Comparison of ENCODE assay signal across 19 cellular contexts in genomic region chr6:36319436-36319762, GRCh38. TPM values are rescaled to one million over a fixed set of nuclear protein-coding genes. Genes with fewer than 3 reads are reported as not detected.
A peak's percentile ranks its signal among the peaks of the same experiment; 100 is the strongest.
DNase-seq lines count a peak whose midpoint lies in the region; TF ChIP-seq lines count a peak whose summit lies in the region.
"Had no signal": no experiment of that assay in that cellular context is flagged by ENCODE, and none has a peak within 500 bp of the region (broad histone marks: within the 10 kb centered on the region; RNA-seq: fewer than 3 reads in every experiment).

No MANE protein-coding gene starts in this region.

- peak; percentile 11 for TF ChIP-seq CTCF in colonic mucosa (IDR thresholded peaks at IDR 0.05)

- no peaks in the 10 kb centered on the region for H3K4me1 ChIP-seq in colonic mucosa
- H3K4me1 ChIP-seq: parathyroid adenoma had no signal

- H3K27me3 ChIP-seq in colonic mucosa: no peaks in the 10 kb centered on the region
- H3K27me3 ChIP-seq: stomach had no signal

- DNase-seq in DMS 273 treated with DMSO at 0.1 percent for 48 hours (lab: John Stamatoyannopoulos, UW) (peak; percentile 71), NCI-H146 treated with DMSO at 0.1 percent for 48 hours (lab: John Stamatoyannopoulos, UW; ENCODE audit: unreplicated experiment) (peak; percentile 19), NCI-H526 (lab: John Stamatoyannopoulos, UW) (peak; percentile 91), colonic mucosa (peak; percentile 90), GM19238 (ENCODE audit: insufficient read length, low spot score) (no peak), HEK293T (ENCODE audit: extremely low spot score) (no peak), MV-4-11 (lab: John Stamatoyannopoulos, UW) (no peak)
- no peak for DNase-seq in activated CD4-positive, CD25-positive, alpha-beta regulatory T cell treated with anti-CD3 and anti-CD28 coated beads, Interleukin-2, amount 50 U/mL, for 72 hours
- DNase-seq: activated CD4-positive, alpha-beta T cell treated with anti-CD3 and anti-CD28 coated beads, Interleukin-2, amount 50 U/mL, for 48 hours; erythroblast; midbrain; stimulated activated CD4-positive, alpha-beta T cell treated with anti-CD3 and anti-CD28 coated beads, Interleukin-12 subunit alpha, Interleukin-12 subunit beta, amount 100 ng/mL, for 4 hours; T1000 had no signal

- no peak overlapping the region for H3K4me3 ChIP-seq in colonic mucosa
- H3K4me3 ChIP-seq: stomach had no signal

- POLR2A ChIA-PET in HEK293T (lab: Yijun Ruan, JAX): interaction anchor here (1.4 kb wide), 1 partner anchor 10 kb away, joined by 4 read pairs; no protein-coding TSS in a partner anchor

- no peaks in the 10 kb centered on the region for H3K36me3 ChIP-seq in colonic mucosa

- H3K27ac ChIP-seq in colonic mucosa: peak overlapping the region; percentile 67
- H3K27ac ChIP-seq: HL-60, KMS-11, parathyroid adenoma had no signal

- intact Hi-C loops in colonic mucosa (cut with DNase I): no loop called here

- CTCF ChIA-PET in HEK293T (lab: Yijun Ruan, JAX): interaction anchor here (0.5 to 3.4 kb wide), 5 partner anchors 10 to 180 kb away, joined by 3 to 17 read pairs (median 3); no protein-coding TSS in a partner anchor

- peak overlapping the region in 1 of 2 donors; percentile 30 for H3K9ac ChIP-seq in colonic mucosa (ENCODE audit: low read depth in 2 of 2, low read length in 2 of 2)
- H3K9ac ChIP-seq: KMS-11, parathyroid adenoma had no signal

- H3K9me3 ChIP-seq in colonic mucosa: no peaks in the 10 kb centered on the region
- H3K9me3 ChIP-seq: stomach had no signal

TF ChIP-seq in HEK293T, 16 proteins besides CTCF, POLR2A, EP300 and RAD21:
- TF ChIP-seq NFRKB (IDR thresholded peaks at IDR 0.05): no peak
- no peak for TF ChIP-seq L3MBTL2 (conservative IDR thresholded peaks at IDR 0.05)
- TF ChIP-seq FOXM1 (IDR thresholded peaks at IDR 0.05; ENCODE audit: borderline replicate concordance): no peak
- no peak for TF ChIP-seq ELF4 (IDR thresholded peaks at IDR 0.05)
- TF ChIP-seq SP1 (IDR thresholded peaks at IDR 0.05): no peak

RNA-seq across cellular contexts. Expression of gene BNIP5, which starts 17.3 kb away (rescaled TPM):
- 1 to 10 TPM; 4.7 to 7.8 TPM for total RNA-seq in colonic mucosa
- total RNA-seq: NCI-H460, Right ventricle myocardium inferior had no signal

RNA-seq across cellular contexts. Expression of gene PNPLA1, which starts 49.5 kb away (rescaled TPM):
- total RNA-seq in colonic mucosa: under 1 TPM; 0.35 TPM
- total RNA-seq: NCI-H460, Right ventricle myocardium inferior had no signal

Comparison
In these comparisons a context has a peak if more than half of its experiments do, and no peak if none do; other contexts are left out.
1. DNase-seq: peak in DMS 273 treated with DMSO at 0.1 percent for 48 hours (single experiment), NCI-H146 treated with DMSO at 0.1 percent for 48 hours (single experiment), NCI-H526 (2 of 2) and colonic mucosa (single experiment); none in activated CD4-positive, CD25-positive, alpha-beta regulatory T cell treated with anti-CD3 and anti-CD28 coated beads, Interleukin-2, amount 50 U/mL, for 72 hours (single experiment), GM19238 (single experiment), HEK293T (single experiment) and MV-4-11 (single experiment).